6 cellular contexts compared by ENCODE assay signal in the genomic region with DNA sequence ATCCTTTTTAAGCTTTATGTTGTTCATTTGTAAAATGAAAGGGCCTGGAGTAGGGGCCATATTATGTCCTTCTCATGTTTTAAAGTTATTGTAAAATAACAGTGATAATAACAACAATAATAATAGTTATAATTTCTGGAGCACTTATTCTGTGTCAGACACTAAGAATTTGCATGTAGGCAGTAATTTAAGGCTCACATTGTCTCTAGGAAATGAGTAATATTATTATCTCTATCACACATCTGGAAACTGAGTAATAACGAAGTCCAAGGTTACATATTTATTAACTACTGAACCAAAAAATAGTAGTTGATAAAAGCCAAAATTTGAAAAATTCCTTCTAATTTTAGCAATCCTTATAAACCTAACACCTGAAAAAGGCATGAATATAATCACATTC.
"Had no signal": no experiment of that assay in that cellular context is flagged by ENCODE, and none has a peak within 500 bp of the region (broad histone marks: within the 10 kb centered on the region; RNA-seq: fewer than 3 reads in every experiment).

No MANE protein-coding gene starts in this region.

- FAIRE-seq: GM12878, GM12891, GM18507, GM19239 had no signal

- DNase-seq: GDM1, GF-D8 had no signal

- H3K4me3 ChIP-seq: GM12878 had no signal
